Comparison of ENCODE assay signal across 22 cellular contexts in genomic region chr9:135835131-135835530, GRCh38.
"Had no signal": no experiment of that assay in that cellular context is flagged by ENCODE, and none has a peak within 500 bp of the region (broad histone marks: within the 10 kb centered on the region; RNA-seq: fewer than 3 reads in every experiment).

No MANE protein-coding gene starts in this region.

- ATAC-seq: HepG2 had no signal

- H3K4me3 ChIP-seq: MG63, SJSA1, SK-N-MC had no signal

- DNase-seq: IMR-90, Karpas-422, KG1, MG63, NCI-H1092, NCI-H1436, NCI-H187, NCI-H2029, NCI-H2081 treated with DMSO at 0.1 percent for 48 hours, NCI-H2171, NCI-H226, NCI-H446, NCI-H510A, NCI-H524 treated with DMSO at 0.1 percent for 48 hours, NCI-H69, NCI-H774, Right ventricle myocardium superior, RPMI8226, SIG-M5 had no signal

- H3K4me1 ChIP-seq: SJSA1 had no signal

- H3K27ac ChIP-seq: SJSA1, SK-N-MC had no signal

- H3K27me3 ChIP-seq: MG63, SJSA1 had no signal

- H3K36me3 ChIP-seq: MG63, SJSA1 had no signal

- H3K9me3 ChIP-seq: MG63, SJSA1 had no signal
